Comparison of ENCODE assay signal across 7 cellular contexts in genomic region chr16:12095275-12096161, GRCh38.
DNase-seq lines count a peak whose midpoint lies in the region; ATAC-seq and TF ChIP-seq lines count a peak whose summit lies in the region.

No MANE protein-coding gene starts in this region.

- peak overlapping the region; percentile 8 for H3K27ac ChIP-seq in caudate nucleus (ENCODE audit: low read depth, low read length)

- DNase-seq in NCI-H2107 (lab: John Stamatoyannopoulos, UW) = peak; percentile 40
- DNase-seq in caudate nucleus (lab: John Stamatoyannopoulos, UW) = peak in 54 of 61 donors; percentile 6 to 78 (median 34)
- DNase-seq in kidney glomerular epithelial cell (lab: John Stamatoyannopoulos, UW) = peak; percentile 35
- peak; percentile 61 for DNase-seq in stimulated activated CD4-positive, alpha-beta T cell treated with anti-CD3 and anti-CD28 coated beads, Interleukin-1b, Interleukin-23, amount 100 ng/mL, for 48 hours

- ATAC-seq in GM21825 (IDR thresholded peaks at IDR 0.05; ENCODE audit: unreplicated experiment) = no peak

- TF ChIP-seq CTCF in GM12873 (IDR thresholded peaks at IDR 0.05; ENCODE audit: insufficient read depth, low read depth, low read length, missing control alignments) (peak; percentile 87), WI38 (IDR thresholded peaks at IDR 0.05; ENCODE audit: low read depth, low read length) (peak; percentile 77)

- H3K4me3 ChIP-seq in WI38 (ENCODE audit: low read depth, low read length) = peak overlapping the region; percentile 15
